ENCODE assay signal across 15 cellular contexts in genomic region chr7:99272476-99273045, GRCh38. TPM values are rescaled to one million over a fixed set of nuclear protein-coding genes. Genes with fewer than 3 reads are reported as not detected.
DNase-seq lines count a peak whose midpoint lies in the region; ATAC-seq, FAIRE-seq and TF ChIP-seq lines count a peak whose summit lies in the region.
"Had no signal": no experiment of that assay in that cellular context is flagged by ENCODE, and none has a peak within 500 bp of the region (broad histone marks: within the 10 kb centered on the region; RNA-seq: fewer than 3 reads in every experiment).

Gene MYH16 (plus strand): TSS chr7:99272839.

- H3K9me2 ChIP-seq in PC-9 (ENCODE audit: insufficient read depth), result no peaks in the 10 kb centered on the region

- peak within 1 kb of the TSS; percentile 55 for H3K27ac Mint-ChIP-seq in activated naive CD4-positive, alpha-beta T cell treated with anti-CD3 and anti-CD28 coated beads for 36 hours
- peak within 1 kb of the TSS; percentile 92 for H3K27ac Mint-ChIP-seq in stimulated activated effector memory CD8-positive, alpha-beta T cell treated with anti-CD3 and anti-CD28 coated beads, Interleukin-12 subunit alpha, Interleukin-12 subunit beta, amount 100 ng/mL, for 72 hours

- H4K20me1 ChIP-seq in PC-9 (ENCODE audit: insufficient read depth), result no peaks in the 10 kb centered on the region

- TF ChIP-seq CTCF in PC-9 (conservative IDR thresholded peaks at IDR 0.05) (no peak), bronchial epithelial cell (IDR thresholded peaks at IDR 0.05; ENCODE audit: insufficient read depth, low read length, severe bottlenecking) (no peak)

- peak within 1 kb of the TSS; percentile 67 for H3K4me2 ChIP-seq in PC-9

- no peaks in the 10 kb centered on the region for H3K36me3 Mint-ChIP-seq in activated naive CD4-positive, alpha-beta T cell treated with anti-CD3 and anti-CD28 coated beads for 36 hours (ENCODE audit: low read depth)
- H3K36me3 Mint-ChIP-seq in stimulated activated effector memory CD8-positive, alpha-beta T cell treated with anti-CD3 and anti-CD28 coated beads, Interleukin-12 subunit alpha, Interleukin-12 subunit beta, amount 100 ng/mL, for 72 hours, result no peaks in the 10 kb centered on the region

- no peak within 1 kb of the TSS for H3K4me3 Mint-ChIP-seq in activated naive CD4-positive, alpha-beta T cell treated with anti-CD3 and anti-CD28 coated beads for 36 hours
- H3K4me3 Mint-ChIP-seq in stimulated activated effector memory CD8-positive, alpha-beta T cell treated with anti-CD3 and anti-CD28 coated beads, Interleukin-12 subunit alpha, Interleukin-12 subunit beta, amount 100 ng/mL, for 72 hours, result peak within 1 kb of the TSS; percentile 61

- H3K4me1 Mint-ChIP-seq in activated naive CD4-positive, alpha-beta T cell treated with anti-CD3 and anti-CD28 coated beads for 36 hours (ENCODE audit: low read depth), result peaks cover 15% of the 10 kb centered on the region
- H3K4me1 Mint-ChIP-seq in stimulated activated effector memory CD8-positive, alpha-beta T cell treated with anti-CD3 and anti-CD28 coated beads, Interleukin-12 subunit alpha, Interleukin-12 subunit beta, amount 100 ng/mL, for 72 hours, result peaks cover 19% of the 10 kb centered on the region

- FAIRE-seq in bronchial epithelial cell (lab: Jason Lieb, UNC), result no peak
- FAIRE-seq: GM18507 had no signal

- POLR2A ChIA-PET in PC-9 (lab: Charles Lee; ENCODE audit: unreplicated experiment), result interaction anchor here (0.6 kb wide), 1 partner anchor 110 kb away, joined by 3 read pairs; no protein-coding TSS in a partner anchor

- no peaks in the 10 kb centered on the region for H3K36me3 ChIP-seq in PC-9 (ENCODE audit: low read depth)
- no peaks in the 10 kb centered on the region for H3K36me3 ChIP-seq in bronchial epithelial cell (ENCODE audit: control insufficient read depth, insufficient read depth, low read length)

- peak within 1 kb of the TSS; percentile 6; the same call in 1 of the 2 replicates for H2AFZ ChIP-seq in PC-9

- no peak for ATAC-seq in stimulated activated effector memory CD8-positive, alpha-beta T cell treated with anti-CD3 and anti-CD28 coated beads, Interleukin-12 subunit alpha, Interleukin-12 subunit beta, amount 100 ng/mL, for 72 hours
- no peak for ATAC-seq in GM21619 (IDR thresholded peaks at IDR 0.05; ENCODE audit: unreplicated experiment)

- H3K79me2 ChIP-seq in PC-9 (ENCODE audit: low read depth), result 0 out of 2 replicates have a peak, but pooled peaks cover 4% of the 10 kb centered on the region

- peaks cover 39% of the 10 kb centered on the region for H3F3A ChIP-seq in PC-9 (ENCODE audit: insufficient read depth, low read depth)

- peak within 1 kb of the TSS; percentile 95 for H3K27ac ChIP-seq in PC-9

- H3K4me3 ChIP-seq in PC-9, result peak within 1 kb of the TSS; percentile 24; the same call in 1 of the 2 replicates
- H3K4me3 ChIP-seq in bronchial epithelial cell (ENCODE audit: low read depth, low read length), result no peak within 1 kb of the TSS
- H3K4me3 ChIP-seq: skin epidermis had no signal

- intact Hi-C loops in activated naive CD4-positive, alpha-beta T cell treated with anti-CD3 and anti-CD28 coated beads for 36 hours (cut with micrococcal nuclease), result loop anchor here (5.0 kb wide), 1 partner anchor 55 kb away; the partner anchor contains the start of gene ARPC1A
- intact Hi-C loops in PC-9 (cut with micrococcal nuclease; ENCODE audit: unreplicated experiment), result loop anchor here (2.0 to 10.0 kb wide), 2 partner anchors 102 to 232 kb away; partner anchors contain the start of gene ARPC1B

- DNase-seq in activated naive CD4-positive, alpha-beta T cell treated with anti-CD3 and anti-CD28 coated beads for 36 hours, result no peak
- DNase-seq in activated naive CD4-positive, alpha-beta T cell treated with anti-CD3 and anti-CD28 coated beads, Interleukin-2, amount 50 U/mL, for 16 hours, result no peak
- DNase-seq in PC-9 (peak; percentile 44 to 73), bronchial epithelial cell (ENCODE audit: low read depth) (peak; percentile 74)
- DNase-seq in stimulated activated effector memory CD8-positive, alpha-beta T cell treated with anti-CD3 and anti-CD28 coated beads, Interleukin-12 subunit alpha, Interleukin-12 subunit beta, amount 100 ng/mL, for 72 hours (ENCODE audit: low spot score in 2 of 2), result no peak
- no peak for DNase-seq in NK-92 treated with Interleukin-12 subunit alpha and Interleukin-12 subunit beta, amount 100 ng/mL, for 24 hours (lab: John Stamatoyannopoulos, UW)
- no peak for DNase-seq in stimulated activated CD4-positive, alpha-beta T cell treated with anti-CD3 and anti-CD28 coated beads, Interleukin-2, amount 100 ng/mL, for 24 hours
- DNase-seq: effector CD8-positive, alpha-beta T cell; foreskin melanocyte; NCI-H1105; NCI-H2171 treated with DMSO at 0.1 percent for 48 hours had no signal

- H3K27me3 Mint-ChIP-seq in activated naive CD4-positive, alpha-beta T cell treated with anti-CD3 and anti-CD28 coated beads for 36 hours (ENCODE audit: low read depth), result no peaks in the 10 kb centered on the region

- peaks cover 59% of the 10 kb centered on the region for H3K4me1 ChIP-seq in PC-9 (replicated peaks; ENCODE audit: insufficient read depth)

- no peaks in the 10 kb centered on the region for H3K9me3 Mint-ChIP-seq in activated naive CD4-positive, alpha-beta T cell treated with anti-CD3 and anti-CD28 coated beads for 36 hours
- H3K9me3 Mint-ChIP-seq in stimulated activated effector memory CD8-positive, alpha-beta T cell treated with anti-CD3 and anti-CD28 coated beads, Interleukin-12 subunit alpha, Interleukin-12 subunit beta, amount 100 ng/mL, for 72 hours, result no peaks in the 10 kb centered on the region

- no peaks in the 10 kb centered on the region for H3K9me3 ChIP-seq in PC-9 (ENCODE audit: insufficient read depth, low read depth)

- CTCF ChIA-PET in activated naive CD4-positive, alpha-beta T cell treated with anti-CD3 and anti-CD28 coated beads for 36 hours (lab: Charles Lee), result interaction anchor here (0.6 kb wide), 1 partner anchor 83 kb away, joined by 3 read pairs; no protein-coding TSS in a partner anchor
- CTCF ChIA-PET in PC-9 (lab: Charles Lee), result no interaction called here

- H3K27me3 ChIP-seq in PC-9 (ENCODE audit: insufficient read depth, low read depth) (no peaks in the 10 kb centered on the region), bronchial epithelial cell (ENCODE audit: control insufficient read depth, insufficient read depth, low read length) (no peaks in the 10 kb centered on the region)

- no TSS peak for BruUV-seq in PC-9 (replicated peaks; lab: Mats Ljungman, UMichigan)

RNA-seq across cellular contexts. Expression of gene MYH16, which starts in this region (rescaled TPM):
- total RNA-seq in activated naive CD4-positive, alpha-beta T cell treated with anti-CD3 and anti-CD28 coated beads for 36 hours, result not detected
- 11.7 and 18.0 TPM in 2 replicates for total RNA-seq in PC-9 (2021)
- total RNA-seq in bronchial epithelial cell, result 0.26 and 0.53 TPM in 2 replicates
- total RNA-seq: osteoblast had no signal

Comparison
In these comparisons a context has a peak if more than half of its experiments do, and no peak if none do; other contexts are left out.
1. Peak in DNase-seq in bronchial epithelial cell; RNA of the gene not detected or under 1 TPM.
2. DNase-seq: peak in PC-9 (2 of 2); none in activated naive CD4-positive, alpha-beta T cell treated with anti-CD3 and anti-CD28 coated beads for 36 hours (single experiment), activated naive CD4-positive, alpha-beta T cell treated with anti-CD3 and anti-CD28 coated beads, Interleukin-2, amount 50 U/mL, for 16 hours (single experiment), stimulated activated effector memory CD8-positive, alpha-beta T cell treated with anti-CD3 and anti-CD28 coated beads, Interleukin-12 subunit alpha, Interleukin-12 subunit beta, amount 100 ng/mL, for 72 hours (0 of 2), NK-92 treated with Interleukin-12 subunit alpha and Interleukin-12 subunit beta, amount 100 ng/mL, for 24 hours (single experiment) and stimulated activated CD4-positive, alpha-beta T cell treated with anti-CD3 and anti-CD28 coated beads, Interleukin-2, amount 100 ng/mL, for 24 hours (0 of 2).